8 cellular contexts compared by ENCODE assay signal in genomic region chr12:31729728-31730127, GRCh38. TPM values are rescaled to one million over a fixed set of nuclear protein-coding genes. Genes with fewer than 3 reads are reported as not detected.
DNase-seq lines count a peak whose midpoint lies in the region; ATAC-seq and TF ChIP-seq lines count a peak whose summit lies in the region.

No MANE protein-coding gene starts in this region.

- peak overlapping the region; percentile 96 to 99 (median 97) for H3K27ac Mint-ChIP-seq in CD4-positive, CD25-positive, alpha-beta regulatory T cell

- H3K9me3 ChIP-seq in CD4-positive, CD25-positive, alpha-beta regulatory T cell (ENCODE audit: control insufficient read depth in 2 of 2, low read length in 2 of 2), result no peaks in the 10 kb centered on the region
- H3K9me3 ChIP-seq in duodenal mucosa (ENCODE audit: control insufficient read depth in 1 of 2, low read length in 2 of 2), result no peaks in the 10 kb centered on the region
- H3K9me3 ChIP-seq in neural cell (ENCODE audit: low read length), result no peaks in the 10 kb centered on the region

- no peaks in the 10 kb centered on the region for H3K36me3 ChIP-seq in CD4-positive, CD25-positive, alpha-beta regulatory T cell (ENCODE audit: control insufficient read depth, insufficient read depth, low read length)
- no peaks in the 10 kb centered on the region for H3K36me3 ChIP-seq in duodenal mucosa (ENCODE audit: control insufficient read depth in 1 of 2, insufficient read depth in 2 of 2, low read length in 2 of 2)
- no peaks in the 10 kb centered on the region for H3K36me3 ChIP-seq in neural cell (ENCODE audit: insufficient read depth, low read length)

- TF ChIP-seq RAD21 in neural cell (conservative IDR thresholded peaks at IDR 0.05), result no peak

- no peaks in the 10 kb centered on the region for H3K79me2 ChIP-seq in neural cell (replicated peaks; ENCODE audit: insufficient read depth, low read length)

- peaks cover 19% of the 10 kb centered on the region for H3K36me3 Mint-ChIP-seq in CD4-positive, CD25-positive, alpha-beta regulatory T cell

- H3K27me3 ChIP-seq in CD4-positive, CD25-positive, alpha-beta regulatory T cell (ENCODE audit: control insufficient read depth, insufficient read depth, low read length), result no peaks in the 10 kb centered on the region
- H3K27me3 ChIP-seq in duodenal mucosa (ENCODE audit: control insufficient read depth in 1 of 2, insufficient read depth in 2 of 2, low read length in 2 of 2) (no peaks in the 10 kb centered on the region), neural cell (ENCODE audit: insufficient read depth, low read depth, low read length) (no peaks in the 10 kb centered on the region)

- DNase-seq in CD4-positive, CD25-positive, alpha-beta regulatory T cell, result no peak
- DNase-seq in NAMALWA (ENCODE audit: low spot score) (peak; percentile 32), GDM1 (lab: John Stamatoyannopoulos, UW) (no peak), epidermal melanocyte (ENCODE audit: insufficient read length, low spot score) (no peak), NCI-H187 (lab: John Stamatoyannopoulos, UW) (no peak), GM13976 (ENCODE audit: low spot score) (no peak)

- peaks cover 31 to 73% (median 47%) of the 10 kb centered on the region in 4 donors for H3K4me1 Mint-ChIP-seq in CD4-positive, CD25-positive, alpha-beta regulatory T cell

- H4K20me1 ChIP-seq in neural cell (ENCODE audit: insufficient read depth), result no peaks in the 10 kb centered on the region

- H3K27ac ChIP-seq in CD4-positive, CD25-positive, alpha-beta regulatory T cell (ENCODE audit: insufficient read depth, low read length, poor library complexity, severe bottlenecking), result peak overlapping the region; percentile 92
- peak overlapping the region; percentile 97 for H3K27ac ChIP-seq in duodenal mucosa (ENCODE audit: low read depth, low read length)
- peak overlapping the region; percentile 89 for H3K27ac ChIP-seq in neural cell (ENCODE audit: low read length)

- H3K4me1 ChIP-seq in CD4-positive, CD25-positive, alpha-beta regulatory T cell (ENCODE audit: control insufficient read depth, insufficient read depth, low read length, poor library complexity, severe bottlenecking), result peaks cover 22% of the 10 kb centered on the region
- peaks cover 17 to 24% of the 10 kb centered on the region in 2 donors for H3K4me1 ChIP-seq in duodenal mucosa (ENCODE audit: control insufficient read depth in 1 of 2, insufficient read depth in 2 of 2, low read length in 2 of 2)

- H3K27me3 Mint-ChIP-seq in CD4-positive, CD25-positive, alpha-beta regulatory T cell, result no peaks in the 10 kb centered on the region

- no peak for TF ChIP-seq CTCF in neural cell (IDR thresholded peaks at IDR 0.05; ENCODE audit: poor library complexity, severe bottlenecking)
- TF ChIP-seq CTCF in GM13976 (IDR thresholded peaks at IDR 0.05; ENCODE audit: borderline replicate concordance, control extremely low read depth, extremely low read depth, insufficient read depth, missing control alignments), result no peak

- H3K9me3 Mint-ChIP-seq in CD4-positive, CD25-positive, alpha-beta regulatory T cell, result peaks cover 0 to 12% (median 5%) of the 10 kb centered on the region in 7 donors

- peak overlapping the region; percentile 100 for H2AFZ ChIP-seq in neural cell (ENCODE audit: low read depth, low read length)

- H3K4me3 Mint-ChIP-seq in CD4-positive, CD25-positive, alpha-beta regulatory T cell, result peak overlapping the region; percentile 92 to 99 (median 98)

- in situ Hi-C loops in GM13976 (cut with MboI; ENCODE audit: low sequenced_read_pairs, unreplicated experiment), result no loop called here

- TF ChIP-seq EP300 in neural cell (conservative IDR thresholded peaks at IDR 0.05; ENCODE audit: poor library complexity, severe bottlenecking), result no peak

- peak overlapping the region; percentile 76 to 98 for H3K9ac ChIP-seq in duodenal mucosa (ENCODE audit: low read depth in 1 of 2, low read length in 2 of 2)
- peak overlapping the region; percentile 87 for H3K9ac ChIP-seq in neural cell (ENCODE audit: low read length)

- no peaks in the 10 kb centered on the region for H3K9me2 ChIP-seq in neural cell (ENCODE audit: insufficient read depth, low read length)

- H3K4me3 ChIP-seq in CD4-positive, CD25-positive, alpha-beta regulatory T cell (ENCODE audit: low read depth, low read length), result peak overlapping the region; percentile 99
- peak overlapping the region; percentile 87 to 98 for H3K4me3 ChIP-seq in duodenal mucosa (ENCODE audit: low read depth in 1 of 2, low read length in 2 of 2)
- peak overlapping the region; percentile 91 for H3K4me3 ChIP-seq in neural cell (ENCODE audit: low read length)

- ATAC-seq in CD4-positive, CD25-positive, alpha-beta regulatory T cell (ENCODE audit: low read depth in 2 of 2), result no peak

- peaks cover 4% of the 10 kb centered on the region for H3F3A ChIP-seq in neural cell (ENCODE audit: insufficient read depth, low read length, poor library complexity, severe bottlenecking)

- peak overlapping the region; percentile 92 for H3K4me2 ChIP-seq in neural cell (ENCODE audit: low read length)

TF ChIP-seq in neural cell, 6 proteins besides CTCF, POLR2A, EP300 and RAD21:
- TF ChIP-seq MXI1 (conservative IDR thresholded peaks at IDR 0.05; ENCODE audit: poor library complexity, severe bottlenecking) (no peak), REST (IDR thresholded peaks at IDR 0.05; ENCODE audit: borderline replicate concordance) (no peak)

RNA-seq across cellular contexts. Expression of gene AMN1, which starts 0.9 kb away (rescaled TPM):
- total RNA-seq in CD4-positive, CD25-positive, alpha-beta regulatory T cell, result 11.6 TPM
- polyA plus RNA-seq in CD4-positive, CD25-positive, alpha-beta regulatory T cell, result 10 to 100 TPM; 11.2 to 15.3 (median 14.6) TPM
- 119 and 125 TPM in 2 replicates for polyA plus RNA-seq in neural cell
- polyA minus RNA-seq in neural cell, result 74.7 and 81.8 TPM in 2 replicates
